ENCODE assay signal across 14 cellular contexts in the genomic region with DNA sequence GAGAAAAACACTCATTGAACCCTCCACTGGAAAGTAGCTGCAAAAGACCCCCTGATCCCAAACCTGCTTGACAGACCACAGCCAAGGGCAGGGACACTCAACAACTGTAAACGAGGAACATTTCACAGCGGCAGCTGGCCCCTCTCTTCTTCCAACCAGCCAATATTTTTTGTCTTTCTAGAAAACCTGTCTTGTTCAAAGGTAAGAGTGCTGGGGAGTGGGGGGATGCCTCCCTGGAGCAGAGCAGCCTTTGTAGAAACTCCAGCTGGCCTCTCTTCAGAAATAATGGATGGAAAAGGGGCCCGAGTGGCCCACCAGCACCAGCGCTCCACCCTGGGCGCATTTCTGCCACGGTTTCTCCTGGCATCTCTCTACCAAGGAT.
DNase-seq lines count a peak whose midpoint lies in the region; ATAC-seq and TF ChIP-seq lines count a peak whose summit lies in the region.
"Had no signal": no experiment of that assay in that cellular context is flagged by ENCODE, and none has a peak within 500 bp of the region (broad histone marks: within the 10 kb centered on the region; RNA-seq: fewer than 3 reads in every experiment).

No MANE protein-coding gene starts in this region.

- peak overlapping the region; percentile 48 for H3K4me3 ChIP-seq in HUES64 (ENCODE audit: low read length)
- H3K4me3 ChIP-seq in neutrophil (ENCODE audit: low read depth in 1 of 2, low read length in 1 of 2): peak overlapping the region; percentile 42 to 60
- H3K4me3 ChIP-seq in left lung: no peak overlapping the region
- H3K4me3 ChIP-seq: MG63 had no signal

- peaks cover 30% of the 10 kb centered on the region for H3K27me3 ChIP-seq in HUES64 (ENCODE audit: insufficient read depth, low read length)
- H3K27me3 ChIP-seq in neutrophil: no peaks in the 10 kb centered on the region
- peaks cover 0 to 55% of the 10 kb centered on the region in 2 donors for H3K27me3 ChIP-seq in left lung

- H3K4me1 ChIP-seq in HUES64 (ENCODE audit: insufficient read depth, low read length) (peaks cover 27% of the 10 kb centered on the region), neutrophil (ENCODE audit: control insufficient read depth in 1 of 2, insufficient read depth in 1 of 2, low read depth in 1 of 2, low read length in 1 of 2) (peaks cover 33 to 45% of the 10 kb centered on the region in 2 experiments), left lung (peaks cover 0 to 24% of the 10 kb centered on the region in 2 donors)

- H3K36me3 ChIP-seq in HUES64 (ENCODE audit: insufficient read depth, low read length) (no peaks in the 10 kb centered on the region), neutrophil (no peaks in the 10 kb centered on the region), left lung (no peaks in the 10 kb centered on the region)
- H3K36me3 ChIP-seq: MG63 had no signal

- peak; percentile 16 for ATAC-seq in esophagus mucosa
- no peak for ATAC-seq in left lung

- TF ChIP-seq POLR2A in GM15510 (IDR thresholded peaks at IDR 0.05; ENCODE audit: borderline replicate concordance, extremely low read depth, insufficient read length): peak; percentile 21

- H3K9ac ChIP-seq in HUES64 (ENCODE audit: low read depth, low read length): 0 out of 2 replicates have a peak overlapping the region, but pooled peaks have one; percentile 54

- no peak for DNase-seq in left lung
- DNase-seq in putamen (ENCODE audit: low spot score): no peak
- no peak for DNase-seq in GM10266 (ENCODE audit: extremely low spot score)
- DNase-seq in stimulated activated CD4-positive, alpha-beta T cell treated with anti-CD3 and anti-CD28 coated beads, Interleukin-4, amount 100 ng/mL, for 4 hours: no peak
- DNase-seq: activated T-cell treated with anti-CD3 and anti-CD28 coated beads, Interleukin-2, amount 50 U/mL, for 24 hours; MG63; Right ventricle myocardium superior; stimulated activated CD4-positive, alpha-beta T cell treated with anti-CD3 and anti-CD28 coated beads, Interleukin-12 subunit alpha, Interleukin-12 subunit beta, amount 100 ng/mL, for 4 hours had no signal

- H3K9me3 ChIP-seq in HUES64 (ENCODE audit: insufficient read depth, low read depth, low read length): peaks cover 5% of the 10 kb centered on the region; the same call in 1 of the 2 replicates
- no peaks in the 10 kb centered on the region for H3K9me3 ChIP-seq in neutrophil
- no peaks in the 10 kb centered on the region for H3K9me3 ChIP-seq in left lung
- H3K9me3 ChIP-seq: MG63 had no signal

- 38% methylated on average over 6 of the region's 6 CpGs for WGBS in HUES64

- H3K27ac ChIP-seq in HUES64 (ENCODE audit: low read depth, low read length) (no peak overlapping the region; the same call in 1 of the 2 replicates), neutrophil (peak overlapping the region; percentile 91), left lung (no peak overlapping the region)
- H3K27ac ChIP-seq: C4-2B, HL-60 had no signal

- TF ChIP-seq CTCF in neutrophil (IDR thresholded peaks at IDR 0.05) (no peak), left lung (IDR thresholded peaks at IDR 0.05) (no peak), GM10266 (IDR thresholded peaks at IDR 0.05; ENCODE audit: control insufficient read depth, insufficient read depth, low read depth, missing control alignments) (no peak)

- intact Hi-C loops in left lung (cut with DNase I): no loop called here

Comparison
In these comparisons a context has a peak if more than half of its experiments do, and no peak if none do; other contexts are left out.
1. H3K4me3 ChIP-seq: peak in HUES64 (single experiment) and neutrophil (2 of 2); none in left lung (0 of 2).